ENCODE assay signal across 8 cellular contexts in genomic region chr5:35229076-35230042, GRCh38.
DNase-seq lines count a peak whose midpoint lies in the region; ATAC-seq, FAIRE-seq and TF ChIP-seq lines count a peak whose summit lies in the region.

No MANE protein-coding gene starts in this region.

- no peaks in the 10 kb centered on the region for H3K36me3 Mint-ChIP-seq in activated naive CD8-positive, alpha-beta T cell
- H3K36me3 Mint-ChIP-seq in stimulated activated naive CD8-positive, alpha-beta T cell treated with anti-CD3 and anti-CD28 coated beads, Interleukin-15, Interleukin-2, amounts not matched to agents 100 ng/mL and 50 ng/mL, for 24 hours (ENCODE audit: low read depth): no peaks in the 10 kb centered on the region

- H3K9ac ChIP-seq in DND-41 (ENCODE audit: low read depth, low read length): no peak overlapping the region

- FAIRE-seq in islet of Langerhans (lab: Jason Lieb, UNC): peak; percentile 58

- no peak overlapping the region for H3K4me3 ChIP-seq in DND-41 (ENCODE audit: low read depth in 1 of 2, low read length in 2 of 2)

- peak; percentile 12 for TF ChIP-seq CTCF in DND-41 (IDR thresholded peaks at IDR 0.05; ENCODE audit: borderline replicate concordance, extremely low read depth, low read length, poor library complexity, severe bottlenecking)

- no peak overlapping the region for H3K4me2 ChIP-seq in DND-41 (ENCODE audit: insufficient read depth, low read length)

- H2AFZ ChIP-seq in DND-41 (ENCODE audit: low read depth, low read length): no peak overlapping the region

- no peak for ATAC-seq in DND-41 (ENCODE audit: insufficient read depth, low read depth)
- ATAC-seq in GM19397 (IDR thresholded peaks at IDR 0.05; ENCODE audit: unreplicated experiment): peak; percentile 65
- ATAC-seq in HG03571 (IDR thresholded peaks at IDR 0.05; ENCODE audit: unreplicated experiment): peak; percentile 58

- H3K9me3 Mint-ChIP-seq in activated naive CD8-positive, alpha-beta T cell (ENCODE audit: low read depth): no peaks in the 10 kb centered on the region
- H3K9me3 Mint-ChIP-seq in stimulated activated naive CD8-positive, alpha-beta T cell treated with anti-CD3 and anti-CD28 coated beads, Interleukin-15, Interleukin-2, amounts not matched to agents 100 ng/mL and 50 ng/mL, for 24 hours: no peaks in the 10 kb centered on the region

- no peak overlapping the region for H3K27ac ChIP-seq in DND-41 (ENCODE audit: low read length)

- no peaks in the 10 kb centered on the region for H4K20me1 ChIP-seq in DND-41 (ENCODE audit: insufficient read depth, low read length)

- H3K4me1 ChIP-seq in DND-41 (ENCODE audit: insufficient read depth, low read length): no peaks in the 10 kb centered on the region

- H3K27ac Mint-ChIP-seq in activated naive CD8-positive, alpha-beta T cell: no peak overlapping the region
- H3K27ac Mint-ChIP-seq in stimulated activated naive CD8-positive, alpha-beta T cell treated with anti-CD3 and anti-CD28 coated beads, Interleukin-15, Interleukin-2, amounts not matched to agents 100 ng/mL and 50 ng/mL, for 24 hours: no peak overlapping the region

- H3K4me1 Mint-ChIP-seq in activated naive CD8-positive, alpha-beta T cell (ENCODE audit: low read depth): peaks cover 9% of the 10 kb centered on the region
- peaks cover 9% of the 10 kb centered on the region for H3K4me1 Mint-ChIP-seq in stimulated activated naive CD8-positive, alpha-beta T cell treated with anti-CD3 and anti-CD28 coated beads, Interleukin-15, Interleukin-2, amounts not matched to agents 100 ng/mL and 50 ng/mL, for 24 hours (ENCODE audit: low read depth)

- H3K4me3 Mint-ChIP-seq in activated naive CD8-positive, alpha-beta T cell: peak overlapping the region; percentile 81
- peak overlapping the region; percentile 70 for H3K4me3 Mint-ChIP-seq in stimulated activated naive CD8-positive, alpha-beta T cell treated with anti-CD3 and anti-CD28 coated beads, Interleukin-15, Interleukin-2, amounts not matched to agents 100 ng/mL and 50 ng/mL, for 24 hours

- H3K36me3 ChIP-seq in DND-41 (ENCODE audit: insufficient read depth, low read length): no peaks in the 10 kb centered on the region

- H3K9me3 ChIP-seq in DND-41 (ENCODE audit: insufficient read depth, low read length, severe bottlenecking): no peaks in the 10 kb centered on the region

- H3K27me3 Mint-ChIP-seq in activated naive CD8-positive, alpha-beta T cell: peaks cover 55% of the 10 kb centered on the region
- H3K27me3 Mint-ChIP-seq in stimulated activated naive CD8-positive, alpha-beta T cell treated with anti-CD3 and anti-CD28 coated beads, Interleukin-15, Interleukin-2, amounts not matched to agents 100 ng/mL and 50 ng/mL, for 24 hours: peaks cover 78% of the 10 kb centered on the region

- DNase-seq in DND-41 (no peak), Ammon's horn (ENCODE audit: low spot score) (no peak), cerebellar nuclear complex (lab: John Stamatoyannopoulos, UW) (no peak)

- H3K27me3 ChIP-seq in DND-41 (ENCODE audit: insufficient read depth, low read length, poor library complexity): peaks cover 12% of the 10 kb centered on the region

- H3K79me2 ChIP-seq in DND-41 (ENCODE audit: insufficient read depth, low read length): no peaks in the 10 kb centered on the region
